In genomic region chr2:108444941-108445840, GRCh38 we compare ENCODE assay signal across 1 cellular context.
TF ChIP-seq lines count a peak whose summit lies in the region.

No MANE protein-coding gene starts in this region.

TF ChIP-seq in endothelial cell of umbilical vein, 7 proteins besides CTCF, POLR2A, EP300 and RAD21:
- TF ChIP-seq EZH2 (IDR thresholded peaks at IDR 0.05; ENCODE audit: borderline replicate concordance, low read depth, low read length, severe bottlenecking) (no peak), MAX (IDR thresholded peaks at IDR 0.05; ENCODE audit: insufficient read depth, insufficient read length) (no peak), POLR2AphosphoS5 (IDR thresholded peaks at IDR 0.05; ENCODE audit: insufficient read depth, low read depth, low read length) (no peak), MYC (IDR thresholded peaks at IDR 0.05; ENCODE audit: low read depth, low read length) (no peak), FOS (IDR thresholded peaks at IDR 0.05; ENCODE audit: borderline replicate concordance, insufficient read depth, low read length) (no peak), GATA2 (IDR thresholded peaks at IDR 0.05; ENCODE audit: insufficient read depth, insufficient read length, low read depth, low read length) (no peak)
